11 cellular contexts compared by ENCODE assay signal in genomic region chr2:27080140-27080469, GRCh38. TPM values are rescaled to one million over a fixed set of nuclear protein-coding genes. Genes with fewer than 3 reads are reported as not detected.
DNase-seq lines count a peak whose midpoint lies in the region; ATAC-seq and TF ChIP-seq lines count a peak whose summit lies in the region.
"Had no signal": no experiment of that assay in that cellular context is flagged by ENCODE, and none has a peak within 500 bp of the region (broad histone marks: within the 10 kb centered on the region; RNA-seq: fewer than 3 reads in every experiment).

No MANE protein-coding gene starts in this region.

- H3K36me3 ChIP-seq in lung (ENCODE audit: control insufficient read depth in 2 of 2, insufficient read depth in 2 of 2, low read length in 2 of 2): no peaks in the 10 kb centered on the region
- peaks cover 2 to 19% of the 10 kb centered on the region in 2 donors for H3K36me3 ChIP-seq in stomach smooth muscle (ENCODE audit: control insufficient read depth in 2 of 2, insufficient read depth in 2 of 2, low read length in 2 of 2)

- H3K9me3 ChIP-seq in lung (ENCODE audit: control insufficient read depth in 2 of 2, insufficient read depth in 1 of 2, low read length in 1 of 2): no peaks in the 10 kb centered on the region
- H3K9me3 ChIP-seq in stomach smooth muscle (ENCODE audit: control insufficient read depth in 2 of 2, low read length in 2 of 2): no peaks in the 10 kb centered on the region

- H3K4me1 Mint-ChIP-seq in T-helper 2 cell treated with Interferon-gamma antibody and Interleukin-4, amounts not matched to agents 5 μg/mL and 100 μg/mL, for 36 hours (ENCODE audit: low read depth): peaks cover 45% of the 10 kb centered on the region

- peaks cover 0 to 21% of the 10 kb centered on the region in 2 donors for H3K4me1 ChIP-seq in lung (ENCODE audit: control insufficient read depth in 2 of 2, insufficient read depth in 2 of 2, low read length in 2 of 2)
- peaks cover 92% of the 10 kb centered on the region for H3K4me1 ChIP-seq in stomach smooth muscle (ENCODE audit: control insufficient read depth, insufficient read depth, low read length)

- H3K27ac ChIP-seq in lung (ENCODE audit: low read depth in 1 of 2, low read length in 1 of 2) (peak overlapping the region in 1 of 2 donors; percentile 15), stomach smooth muscle (ENCODE audit: low read length) (peak overlapping the region; percentile 100)

- peak overlapping the region; percentile 82 to 92 for H3K9ac ChIP-seq in stomach smooth muscle (ENCODE audit: low read length in 2 of 2)

- H3K4me3 Mint-ChIP-seq in T-helper 2 cell treated with Interferon-gamma antibody and Interleukin-4, amounts not matched to agents 5 μg/mL and 100 μg/mL, for 36 hours: no peak overlapping the region

- 77 to 89% methylated on average over 7 of the region's 7 CpGs for WGBS in lung, 2 donors

- ATAC-seq in lung (ENCODE audit: insufficient read depth, low FRiP score) (no peak), GM21576 (IDR thresholded peaks at IDR 0.05; ENCODE audit: unreplicated experiment) (no peak), HG03039 (IDR thresholded peaks at IDR 0.05; ENCODE audit: unreplicated experiment) (no peak)

- in situ Hi-C loops in astrocyte of the cerebellum (cut with HindIII; ENCODE audit: low sequenced_read_pairs): no loop called here

- H3K27me3 ChIP-seq in lung (ENCODE audit: control insufficient read depth, insufficient read depth): no peaks in the 10 kb centered on the region
- no peaks in the 10 kb centered on the region for H3K27me3 ChIP-seq in stomach smooth muscle (ENCODE audit: control insufficient read depth in 1 of 2, insufficient read depth in 2 of 2, low read length in 2 of 2)

- peak overlapping the region; percentile 63 for H3K4me3 ChIP-seq in astrocyte of the cerebellum (ENCODE audit: low read depth, low read length)
- H3K4me3 ChIP-seq in lung: peak overlapping the region; percentile 41
- peak overlapping the region; percentile 90 to 93 for H3K4me3 ChIP-seq in stomach smooth muscle (ENCODE audit: low read length in 2 of 2)

- DNase-seq in T-helper 2 cell treated with Interferon-gamma antibody and Interleukin-4, amounts not matched to agents 5 μg/mL and 100 μg/mL, for 36 hours (ENCODE audit: low spot score): no peak
- DNase-seq in T-helper 2 cell: no peak
- no peak for DNase-seq in astrocyte of the cerebellum (ENCODE audit: low read depth)
- no peak for DNase-seq in lung (ENCODE audit: low spot score)
- DNase-seq in activated effector memory CD4-positive, alpha-beta T cell treated with anti-CD3 and anti-CD28 coated beads, Interleukin-2, amount 50 U/mL, for 16 hours: no peak
- DNase-seq: activated CD4-positive, CD25-positive, alpha-beta regulatory T cell; central memory CD4-positive, alpha-beta T cell; stimulated activated naive CD4-positive, alpha-beta T cell treated with Interleukin-2 at 50 U/mL for 16 hours had no signal

- TF ChIP-seq CTCF in astrocyte of the cerebellum (IDR thresholded peaks at IDR 0.05; ENCODE audit: low read depth, low read length, missing control alignments) (no peak), lung (IDR thresholded peaks at IDR 0.05; ENCODE audit: control extremely low read depth, extremely low read depth) (no peak)

- H3K27me3 Mint-ChIP-seq in T-helper 2 cell treated with Interferon-gamma antibody and Interleukin-4, amounts not matched to agents 5 μg/mL and 100 μg/mL, for 36 hours (ENCODE audit: low read depth): peaks cover 2% of the 10 kb centered on the region

- peaks cover 2% of the 10 kb centered on the region for H3K36me3 Mint-ChIP-seq in T-helper 2 cell treated with Interferon-gamma antibody and Interleukin-4, amounts not matched to agents 5 μg/mL and 100 μg/mL, for 36 hours (ENCODE audit: low read depth)

- H3K27ac Mint-ChIP-seq in T-helper 2 cell treated with Interferon-gamma antibody and Interleukin-4, amounts not matched to agents 5 μg/mL and 100 μg/mL, for 36 hours: peak overlapping the region; percentile 29

- H3K9me3 Mint-ChIP-seq in T-helper 2 cell treated with Interferon-gamma antibody and Interleukin-4, amounts not matched to agents 5 μg/mL and 100 μg/mL, for 36 hours: no peaks in the 10 kb centered on the region

RNA-seq across cellular contexts. Expression of gene EMILIN1, which starts 1.7 kb away (rescaled TPM):
- 100 to 1,000 TPM in 1 of 2 donors, 10 to 100 TPM in 1; 88.4 to 163 TPM for total RNA-seq in lung
- 10 to 100 TPM; 74.1 to 98.6 TPM for polyA plus RNA-seq in lung

RNA-seq across cellular contexts. Expression of gene KHK, which starts 6.5 kb away (rescaled TPM):
- 1 to 10 TPM; 1.6 to 7.6 TPM for total RNA-seq in lung
- polyA plus RNA-seq in lung: 1 to 10 TPM; 3.1 to 4.2 TPM

RNA-seq across cellular contexts. Expression of gene OST4, which starts 8.7 kb away (rescaled TPM):
- 100 to 1,000 TPM; 164 to 238 TPM for total RNA-seq in lung
- polyA plus RNA-seq in lung: 100 to 1,000 TPM; 379 to 577 TPM

RNA-seq across cellular contexts. Expression of gene AGBL5, which starts 28.6 kb away (rescaled TPM):
- total RNA-seq in lung: 10 to 100 TPM; 17.3 to 22.3 TPM
- polyA plus RNA-seq in lung: 10 to 100 TPM in 1 of 2 donors, 1 to 10 TPM in 1; 8.6 to 11.6 TPM

RNA-seq across cellular contexts. Expression of gene CGREF1, which starts 38.8 kb away (rescaled TPM):
- total RNA-seq in lung: under 1 TPM; 0.57 to 0.89 TPM
- polyA plus RNA-seq in lung: under 1 TPM; 0.55 to 0.80 TPM

Comparison
In these comparisons a context has a peak if more than half of its experiments do, and no peak if none do; other contexts are left out.
1. H3K4me3 ChIP-seq: peak in every context shown above with its lines; median percentile 92 in stomach smooth muscle; 63 in astrocyte of the cerebellum; 41 in lung.